15 cellular contexts compared by ENCODE assay signal in the genomic region with DNA sequence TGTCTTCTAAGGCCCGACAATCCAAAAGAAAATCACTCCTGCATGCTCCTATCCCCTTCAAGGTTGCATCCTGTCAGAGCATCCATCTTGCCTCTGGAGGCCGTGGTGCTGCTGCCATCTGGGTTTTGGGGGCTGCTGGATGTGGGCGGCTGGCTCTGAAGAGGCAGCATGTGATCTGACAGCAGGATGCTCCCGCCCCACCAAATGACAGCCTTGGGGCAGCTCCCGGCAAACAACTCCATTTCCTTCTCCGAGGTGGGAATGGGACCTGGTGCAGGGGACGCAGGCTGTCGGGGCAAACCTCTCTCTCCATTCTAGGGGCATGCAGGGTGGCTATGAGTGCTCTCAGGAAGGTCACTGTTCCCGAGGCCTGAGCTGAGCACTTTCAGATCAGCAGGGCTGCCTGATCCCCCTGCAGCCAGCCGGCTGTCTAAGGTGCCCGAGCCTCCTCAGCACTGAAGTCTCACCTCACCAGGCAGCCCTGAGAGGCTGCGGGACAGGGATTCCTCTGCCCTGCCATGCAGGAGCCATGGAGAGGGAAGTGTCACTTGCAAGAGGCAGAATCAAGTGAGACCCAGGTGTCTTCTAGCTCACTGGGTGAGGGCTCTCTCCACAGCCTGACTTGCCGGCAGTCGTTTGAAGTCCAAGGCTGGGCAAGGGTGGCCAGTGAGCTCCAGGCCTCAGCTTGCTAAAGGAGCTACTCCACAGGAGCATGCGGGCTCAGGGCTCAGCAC. TPM values are rescaled to one million over a fixed set of nuclear protein-coding genes. Genes with fewer than 3 reads are reported as not detected.
DNase-seq lines count a peak whose midpoint lies in the region; ATAC-seq and TF ChIP-seq lines count a peak whose summit lies in the region.
"Had no signal": no experiment of that assay in that cellular context is flagged by ENCODE, and none has a peak within 500 bp of the region (broad histone marks: within the 10 kb centered on the region; RNA-seq: fewer than 3 reads in every experiment).

No MANE protein-coding gene starts in this region.

- H3K9me3 Mint-ChIP-seq in activated CD8-positive, alpha-beta memory T cell treated with anti-CD3 and anti-CD28 coated beads, Interleukin-2, amount 10 ng/mL, durations not matched to agents 7 days and 5 days (ENCODE audit: low read depth) = no peaks in the 10 kb centered on the region

- DNase-seq in activated CD8-positive, alpha-beta memory T cell treated with anti-CD3 and anti-CD28 coated beads, Interleukin-2, amount 10 ng/mL, durations not matched to agents 7 days and 5 days = no peak
- no peak for DNase-seq in activated CD8-positive, alpha-beta memory T cell treated with anti-CD3 and anti-CD28 coated beads, Interleukin-2, amount 50 U/mL, for 4 hours
- DNase-seq in T-helper 17 cell (no peak), esophagus squamous epithelium (lab: John Stamatoyannopoulos, UW) (no peak), spleen (no peak), SK-N-SH (no peak)
- no peak for DNase-seq in activated CD4-positive, CD25-positive, alpha-beta regulatory T cell (lab: John Stamatoyannopoulos, UW)
- DNase-seq: hippocampal formation, lower lobe of right lung, NCI-H1105 treated with DMSO at 0.1 percent for 48 hours, NCI-H526 treated with DMSO at 0.1 percent for 48 hours, Right ventricle myocardium superior had no signal

- no peak overlapping the region for H3K9ac ChIP-seq in SK-N-SH

- H3K27me3 ChIP-seq in esophagus squamous epithelium (no peaks in the 10 kb centered on the region), spleen (replicated peaks in 1 of 7) (no peaks in the 10 kb centered on the region), SK-N-SH (ENCODE audit: insufficient read depth) (no peaks in the 10 kb centered on the region)
- H3K27me3 ChIP-seq: suprapubic skin had no signal

- TF ChIP-seq RAD21 in SK-N-SH (IDR thresholded peaks at IDR 0.05; ENCODE audit: low read length) = no peak

- no peak for ATAC-seq in activated CD8-positive, alpha-beta memory T cell treated with anti-CD3 and anti-CD28 coated beads, Interleukin-2, amount 10 ng/mL, durations not matched to agents 7 days and 5 days
- ATAC-seq in T-helper 17 cell (no peak), GM19395 (IDR thresholded peaks at IDR 0.05; ENCODE audit: unreplicated experiment) (no peak)
- ATAC-seq: lower lobe of right lung had no signal

- H3K9me3 ChIP-seq in T-helper 17 cell (ENCODE audit: control insufficient read depth, low read length, poor library complexity, severe bottlenecking) = no peaks in the 10 kb centered on the region
- no peaks in the 10 kb centered on the region for H3K9me3 ChIP-seq in esophagus squamous epithelium
- H3K9me3 ChIP-seq in spleen = no peaks in the 10 kb centered on the region
- H3K9me3 ChIP-seq in SK-N-SH = no peaks in the 10 kb centered on the region
- H3K9me3 ChIP-seq: lower lobe of right lung, suprapubic skin had no signal

- peaks cover 56% of the 10 kb centered on the region for H3K79me2 ChIP-seq in SK-N-SH (ENCODE audit: insufficient read depth)

- no peak overlapping the region for H3K4me3 Mint-ChIP-seq in activated CD8-positive, alpha-beta memory T cell treated with anti-CD3 and anti-CD28 coated beads, Interleukin-2, amount 10 ng/mL, durations not matched to agents 7 days and 5 days
- H3K4me3 Mint-ChIP-seq in T-helper 17 cell = peak overlapping the region; percentile 36

- WGBS in esophagus squamous epithelium, 2 donors = 72 to 100% methylated on average over 1 to 4 of the region's 15 CpGs
- 62 to 84% (median 73%) methylated on average over 6 to 15 of the region's 15 CpGs for WGBS in spleen, 5 donors
- 93% methylated on average over 8 of the region's 15 CpGs for WGBS in SK-N-SH (ENCODE audit: low lambda C conversion rate)

- H3K4me3 ChIP-seq in esophagus squamous epithelium (no peak overlapping the region), spleen (no peak overlapping the region), SK-N-SH (ENCODE audit: low read depth in 2 of 2, low read length in 1 of 2) (no peak overlapping the region)
- H3K4me3 ChIP-seq: lower lobe of right lung, suprapubic skin had no signal

- H2AFZ ChIP-seq in SK-N-SH (ENCODE audit: low read depth) = no peak overlapping the region

- H3K4me2 ChIP-seq in SK-N-SH = no peak overlapping the region

- H3K4me1 ChIP-seq in esophagus squamous epithelium (peaks cover 37 to 65% (median 43%) of the 10 kb centered on the region in 3 donors), spleen (peaks cover 56 to 96% (median 74%) of the 10 kb centered on the region in 6 donors), SK-N-SH (ENCODE audit: control insufficient read depth in 1 of 2, insufficient read depth in 2 of 2, low read depth in 1 of 2, low read length in 1 of 2) (peaks cover 32 to 50% of the 10 kb centered on the region in 2 experiments)

- peak overlapping the region; percentile 17 for H3K27ac Mint-ChIP-seq in activated CD8-positive, alpha-beta memory T cell treated with anti-CD3 and anti-CD28 coated beads, Interleukin-2, amount 10 ng/mL, durations not matched to agents 7 days and 5 days
- peak overlapping the region; percentile 99 for H3K27ac Mint-ChIP-seq in T-helper 17 cell

- TF ChIP-seq POLR2A in esophagus squamous epithelium (IDR thresholded peaks at IDR 0.05) (no peak), spleen (IDR thresholded peaks at IDR 0.05) (no peak)

- CTCF ChIA-PET in activated CD8-positive, alpha-beta memory T cell treated with anti-CD3 and anti-CD28 coated beads, Interleukin-2, amount 10 ng/mL, durations not matched to agents 7 days and 5 days (lab: Charles Lee) = interaction anchor here (5.1 kb wide), 1 partner anchor 80 kb away, joined by 62 read pairs; a partner anchor contains a TSS
- CTCF ChIA-PET in SK-N-SH (lab: Yijun Ruan, JAX) = interaction anchor here (0.6 to 9.7 kb wide), 6 partner anchors 46 to 341 kb away, joined by 3 to 172 read pairs (median 3); no protein-coding TSS in a partner anchor

- H4K20me1 ChIP-seq in SK-N-SH (ENCODE audit: insufficient read depth) = no peaks in the 10 kb centered on the region

- POLR2A ChIA-PET in SK-N-SH (lab: Yijun Ruan, JAX) = interaction anchor here (0.6 kb wide), 1 partner anchor 64 kb away, joined by 4 read pairs; no protein-coding TSS in a partner anchor

- intact Hi-C loops in esophagus squamous epithelium (cut with DNase I) (no loop called here), spleen (cut with DNase I; ENCODE audit: low total_unique reads) (loop anchor here (10.0 kb wide), 1 partner anchor 82 kb away; a partner anchor contains a TSS)

- peaks cover 0 to 37% (median 0%) of the 10 kb centered on the region in 3 donors for H3K36me3 ChIP-seq in esophagus squamous epithelium
- H3K36me3 ChIP-seq in spleen = peaks cover 0 to 55% (median 6%) of the 10 kb centered on the region in 6 donors
- no peaks in the 10 kb centered on the region for H3K36me3 ChIP-seq in SK-N-SH (replicated peaks in 1 of 2; ENCODE audit: control insufficient read depth in 1 of 2, insufficient read depth in 2 of 2, low read length in 1 of 2)

- TF ChIP-seq CTCF in esophagus squamous epithelium (IDR thresholded peaks at IDR 0.05) = no peak
- TF ChIP-seq CTCF in spleen (IDR thresholded peaks at IDR 0.05 in 8 of 11, conservative IDR thresholded peaks at IDR 0.05 in 3 of 11) = no peak
- TF ChIP-seq CTCF in SK-N-SH (IDR thresholded peaks at IDR 0.05) = no peak

- no peak for TF ChIP-seq EP300 in SK-N-SH (IDR thresholded peaks at IDR 0.05; ENCODE audit: borderline replicate concordance in 1 of 2, low read depth in 1 of 2, low read length in 1 of 2)

- H3K4me1 Mint-ChIP-seq in activated CD8-positive, alpha-beta memory T cell treated with anti-CD3 and anti-CD28 coated beads, Interleukin-2, amount 10 ng/mL, durations not matched to agents 7 days and 5 days = peaks cover 49% of the 10 kb centered on the region
- peaks cover 42% of the 10 kb centered on the region for H3K4me1 Mint-ChIP-seq in T-helper 17 cell

- H3K27ac ChIP-seq in esophagus squamous epithelium = peak overlapping the region in 3 of 4 donors; percentile 9 to 31 (median 22)
- peak overlapping the region in 7 of 8 donors; percentile 15 to 88 (median 86) for H3K27ac ChIP-seq in spleen
- peak overlapping the region in 1 of 2 experiments; percentile 13; a peak in 1 of 4 replicates for H3K27ac ChIP-seq in SK-N-SH (ENCODE audit: low read depth in 2 of 2, low read length in 1 of 2)
- H3K27ac ChIP-seq: lower lobe of right lung, suprapubic skin had no signal

- H3K36me3 Mint-ChIP-seq in activated CD8-positive, alpha-beta memory T cell treated with anti-CD3 and anti-CD28 coated beads, Interleukin-2, amount 10 ng/mL, durations not matched to agents 7 days and 5 days = peaks cover 7% of the 10 kb centered on the region
- H3K36me3 Mint-ChIP-seq in T-helper 17 cell (ENCODE audit: low read depth) = no peaks in the 10 kb centered on the region

- no peaks in the 10 kb centered on the region for H3K27me3 Mint-ChIP-seq in activated CD8-positive, alpha-beta memory T cell treated with anti-CD3 and anti-CD28 coated beads, Interleukin-2, amount 10 ng/mL, durations not matched to agents 7 days and 5 days
- no peaks in the 10 kb centered on the region for H3K27me3 Mint-ChIP-seq in T-helper 17 cell

- H3K9me2 ChIP-seq in SK-N-SH = no peaks in the 10 kb centered on the region

- H3F3A ChIP-seq in SK-N-SH (replicated peaks; ENCODE audit: insufficient read depth) = peaks cover 26% of the 10 kb centered on the region

RNA-seq across cellular contexts. Expression of a gene that starts 28.8 kb away (rescaled TPM):
- total RNA-seq in activated CD8-positive, alpha-beta memory T cell treated with anti-CD3 and anti-CD28 coated beads, Interleukin-2, amount 10 ng/mL, durations not matched to agents 7 days and 5 days = 1 to 10 TPM; 4.2 to 6.3 TPM
- total RNA-seq in T-helper 17 cell (1 to 10 TPM; 3.8 to 3.9 TPM), esophagus squamous epithelium (1 to 10 TPM in 1 of 4 donors, under 1 TPM in 3; 0.57 to 1.7 (median 0.89) TPM), spleen (1 to 10 TPM; 2.3 to 5.6 (median 3.7) TPM)
- polyA plus RNA-seq in spleen (1 to 10 TPM; 1.7 to 3.3 (median 2.4) TPM), SK-N-SH (2012; rRNA removed) (2.3 and 3.1 TPM in 2 replicates)
- 0.98 and 1.6 TPM in 2 replicates for polyA plus RNA-seq in SK-N-SH (2012; cell fraction: cytosol; rRNA removed)
- polyA plus RNA-seq in SK-N-SH (2012; cell fraction: nucleus; rRNA removed) = 3.3 and 4.1 TPM in 2 replicates

RNA-seq across cellular contexts. Expression of a gene that starts 29.5 kb away (rescaled TPM):
- total RNA-seq in activated CD8-positive, alpha-beta memory T cell treated with anti-CD3 and anti-CD28 coated beads, Interleukin-2, amount 10 ng/mL, durations not matched to agents 7 days and 5 days = 100 to 1,000 TPM; 372 to 417 TPM
- total RNA-seq in T-helper 17 cell (100 to 1,000 TPM; 175 to 195 TPM), esophagus squamous epithelium (10 to 100 TPM; 44.6 to 88.7 (median 56.0) TPM), spleen (100 to 1,000 TPM in 4 of 7 donors, 10 to 100 TPM in 3; 24.0 to 216 (median 182) TPM)
- polyA plus RNA-seq in spleen (100 to 1,000 TPM; 203 to 224 (median 204) TPM), SK-N-SH (2012; rRNA removed) (1,643 and 1,828 TPM in 2 replicates)
- polyA plus RNA-seq in SK-N-SH (2012; cell fraction: cytosol; rRNA removed) = 1,527 and 1,826 TPM in 2 replicates
- 640 and 822 TPM in 2 replicates for polyA plus RNA-seq in SK-N-SH (2012; cell fraction: nucleus; rRNA removed)

RNA-seq across cellular contexts. Expression of a gene that starts 42.2 kb away (rescaled TPM):
- total RNA-seq in activated CD8-positive, alpha-beta memory T cell treated with anti-CD3 and anti-CD28 coated beads, Interleukin-2, amount 10 ng/mL, durations not matched to agents 7 days and 5 days = 1 to 10 TPM; 7.4 to 9.9 TPM
- total RNA-seq in T-helper 17 cell = 1 to 10 TPM; 3.0 to 6.1 TPM
- under 1 TPM; 0.08 to 0.57 (median 0.15) TPM for total RNA-seq in esophagus squamous epithelium
- 1 to 10 TPM; 1.3 to 4.8 (median 3.2) TPM for total RNA-seq in spleen
- polyA plus RNA-seq in spleen = 10 to 100 TPM; 10.4 to 22.7 (median 13.0) TPM
- 7.2 and 7.5 TPM in 2 replicates for polyA plus RNA-seq in SK-N-SH (2012; rRNA removed)
- polyA plus RNA-seq in SK-N-SH (2012; cell fraction: cytosol; rRNA removed) = 0.84 and 0.97 TPM in 2 replicates
- polyA plus RNA-seq in SK-N-SH (2012; cell fraction: nucleus; rRNA removed) = 66.2 and 111 TPM in 2 replicates

RNA-seq across cellular contexts. Expression of a gene that starts 51.6 kb away (rescaled TPM):
- under 1 TPM; 0.12 to 0.15 TPM for total RNA-seq in activated CD8-positive, alpha-beta memory T cell treated with anti-CD3 and anti-CD28 coated beads, Interleukin-2, amount 10 ng/mL, durations not matched to agents 7 days and 5 days
- total RNA-seq in T-helper 17 cell (under 1 TPM; 0.73 to 0.99 TPM), esophagus squamous epithelium (under 1 TPM in 1 of 4 donors, not detected in 3; under 0.01 TPM), spleen (1 to 10 TPM in 1 of 7 donors, under 1 TPM in 5, not detected in 1; 0.36 to 1.3 (median 0.61) TPM)
- polyA plus RNA-seq in spleen (under 1 TPM; 0.15 to 0.38 (median 0.35) TPM), SK-N-SH (2012; rRNA removed) (0.96 and 1.9 TPM in 2 replicates)
- polyA plus RNA-seq in SK-N-SH (2012; cell fraction: cytosol; rRNA removed) = 0.54 and 0.87 TPM in 2 replicates
- 3.1 and 3.9 TPM in 2 replicates for polyA plus RNA-seq in SK-N-SH (2012; cell fraction: nucleus; rRNA removed)
- total RNA-seq: endothelial cell of umbilical vein had no signal
